ENCODE assay signal across 35 cellular contexts in genomic region chr11:102990145-102990544, GRCh38. TPM values are rescaled to one million over a fixed set of nuclear protein-coding genes. Genes with fewer than 3 reads are reported as not detected.
"Had no signal": no experiment of that assay in that cellular context is flagged by ENCODE, and none has a peak within 500 bp of the region (broad histone marks: within the 10 kb centered on the region; RNA-seq: fewer than 3 reads in every experiment).

No MANE protein-coding gene starts in this region.

- H3K4me1 Mint-ChIP-seq: activated naive CD4-positive, alpha-beta T cell treated with anti-CD3 and anti-CD28 coated beads, Interleukin-2, amount 10 ng/mL, durations not matched to agents 7 days and 5 days; activated naive CD8-positive, alpha-beta T cell treated with anti-CD3 and anti-CD28 coated beads, Interleukin-2, amount 10 ng/mL, durations not matched to agents 7 days and 5 days; central memory CD8-positive, alpha-beta T cell; immature natural killer cell; memory B cell; neural crest cell; stimulated activated memory B cell treated with anti-CD40 and anti-IgM and Interleukin-4, amounts not matched to agents 10 μg/mL and 1 μg/mL and 100 μg/mL, for 72 hours; stimulated activated naive CD8-positive, alpha-beta T cell treated with anti-CD3 and anti-CD28 coated beads, Interleukin-15, amount 100 ng/mL, for 72 hours had no signal

- H3K27ac Mint-ChIP-seq: activated naive CD4-positive, alpha-beta T cell treated with anti-CD3 and anti-CD28 coated beads, Interleukin-2, amount 10 ng/mL, durations not matched to agents 7 days and 5 days; activated naive CD8-positive, alpha-beta T cell treated with anti-CD3 and anti-CD28 coated beads, Interleukin-2, amount 10 ng/mL, durations not matched to agents 7 days and 5 days; activated T-helper 1 cell treated with anti-CD3 and anti-CD28 coated beads, Interleukin-12 subunit alpha, Interleukin-12 subunit beta, Interleukin-2, Interleukin-4 antibody, amounts not matched to agents 30 ng/mL and 10 ng/mL and 1 ng/mL, durations not matched to agents 14 hours and 24 hours and 36 hours; immature natural killer cell; memory B cell; stimulated activated memory B cell treated with anti-CD40 and anti-IgM and Interleukin-4, amounts not matched to agents 10 μg/mL and 1 μg/mL and 100 μg/mL, for 72 hours; T-helper 1 cell treated with Interleukin-12 subunit alpha and Interleukin-12 subunit beta and Interleukin-4 antibody, amounts not matched to agents 30 μg/mL and 1 μg/mL, for 36 hours had no signal

- DNase-seq: activated CD4-positive, alpha-beta T cell treated with anti-CD3 and anti-CD28 coated beads for 48 hours; activated CD4-positive, alpha-beta T cell treated with anti-CD3 and anti-CD28 coated beads, Interleukin-2, amount 50 U/mL, for 48 hours; activated CD8-positive, alpha-beta memory T cell treated with anti-CD3 and anti-CD28 coated beads, Interleukin-2, amount 50 U/mL, for 4 hours; activated gamma-delta T cell; activated naive CD4-positive, alpha-beta T cell treated with anti-CD3 and anti-CD28 coated beads, Interleukin-2, amount 10 ng/mL, durations not matched to agents 7 days and 5 days; activated naive CD8-positive, alpha-beta T cell treated with anti-CD3 and anti-CD28 coated beads, Interleukin-2, amount 10 ng/mL, durations not matched to agents 7 days and 5 days; activated T-cell treated with anti-CD3 and anti-CD28 coated beads, Interleukin-2, amount 50 U/mL, for 1 hour; amniotic stem cell; effector CD8-positive, alpha-beta T cell; foreskin keratinocyte; heart left ventricle; hypothalamus; immature natural killer cell; naive thymus-derived CD8-positive, alpha-beta T cell; nucleus accumbens; pancreas; retina; stimulated activated CD4-positive, alpha-beta T cell treated with anti-CD3 and anti-CD28 coated beads, Interleukin-4, amount 100 ng/mL, for 24 hours; stimulated activated naive CD8-positive, alpha-beta T cell treated with anti-CD3 and anti-CD28 coated beads, Interleukin-15, amount 100 ng/mL, for 72 hours; substantia nigra; T-helper 9 cell; upper lobe of left lung; WERI-Rb-1 had no signal

- H3K4me3 Mint-ChIP-seq: activated naive CD4-positive, alpha-beta T cell treated with anti-CD3 and anti-CD28 coated beads, Interleukin-2, amount 10 ng/mL, durations not matched to agents 7 days and 5 days; activated naive CD8-positive, alpha-beta T cell treated with anti-CD3 and anti-CD28 coated beads, Interleukin-2, amount 10 ng/mL, durations not matched to agents 7 days and 5 days; activated T-helper 1 cell treated with anti-CD3 and anti-CD28 coated beads, Interleukin-12 subunit alpha, Interleukin-12 subunit beta, Interleukin-2, Interleukin-4 antibody, amounts not matched to agents 30 ng/mL and 10 ng/mL and 1 ng/mL, durations not matched to agents 14 hours and 24 hours and 36 hours; central memory CD8-positive, alpha-beta T cell; immature natural killer cell; memory B cell; naive thymus-derived CD8-positive, alpha-beta T cell; neural crest cell; stimulated activated memory B cell treated with anti-CD40 and anti-IgM and Interleukin-4, amounts not matched to agents 10 μg/mL and 1 μg/mL and 100 μg/mL, for 72 hours; stimulated activated naive CD8-positive, alpha-beta T cell treated with anti-CD3 and anti-CD28 coated beads, Interleukin-15, amount 100 ng/mL, for 72 hours; T-helper 1 cell treated with Interleukin-12 subunit alpha and Interleukin-12 subunit beta and Interleukin-4 antibody, amounts not matched to agents 30 μg/mL and 1 μg/mL, for 36 hours had no signal

- H3K9me3 Mint-ChIP-seq: activated naive CD4-positive, alpha-beta T cell treated with anti-CD3 and anti-CD28 coated beads, Interleukin-2, amount 10 ng/mL, durations not matched to agents 7 days and 5 days; activated naive CD8-positive, alpha-beta T cell treated with anti-CD3 and anti-CD28 coated beads, Interleukin-2, amount 10 ng/mL, durations not matched to agents 7 days and 5 days; activated T-helper 1 cell treated with anti-CD3 and anti-CD28 coated beads, Interleukin-12 subunit alpha, Interleukin-12 subunit beta, Interleukin-2, Interleukin-4 antibody, amounts not matched to agents 30 ng/mL and 10 ng/mL and 1 ng/mL, durations not matched to agents 14 hours and 24 hours and 36 hours; central memory CD8-positive, alpha-beta T cell; memory B cell; naive thymus-derived CD8-positive, alpha-beta T cell; stimulated activated memory B cell treated with anti-CD40 and anti-IgM and Interleukin-4, amounts not matched to agents 10 μg/mL and 1 μg/mL and 100 μg/mL, for 72 hours; stimulated activated naive CD8-positive, alpha-beta T cell treated with anti-CD3 and anti-CD28 coated beads, Interleukin-15, amount 100 ng/mL, for 72 hours; T-helper 1 cell treated with Interleukin-12 subunit alpha and Interleukin-12 subunit beta and Interleukin-4 antibody, amounts not matched to agents 30 μg/mL and 1 μg/mL, for 36 hours had no signal

- H3K36me3 Mint-ChIP-seq: activated naive CD4-positive, alpha-beta T cell treated with anti-CD3 and anti-CD28 coated beads, Interleukin-2, amount 10 ng/mL, durations not matched to agents 7 days and 5 days; activated naive CD8-positive, alpha-beta T cell treated with anti-CD3 and anti-CD28 coated beads, Interleukin-2, amount 10 ng/mL, durations not matched to agents 7 days and 5 days; immature natural killer cell; memory B cell; naive thymus-derived CD8-positive, alpha-beta T cell; stimulated activated memory B cell treated with anti-CD40 and anti-IgM and Interleukin-4, amounts not matched to agents 10 μg/mL and 1 μg/mL and 100 μg/mL, for 72 hours had no signal

- ATAC-seq: activated CD4-positive, CD25-positive, alpha-beta regulatory T cell treated with anti-CD3 and anti-CD28 coated beads, Interleukin-2, amount 50 U/mL, for 24 hours; foreskin keratinocyte; heart left ventricle; naive thymus-derived CD8-positive, alpha-beta T cell; pancreas; sciatic nerve; stimulated activated memory B cell treated with anti-CD40 and anti-IgM and Interleukin-4, amounts not matched to agents 10 μg/mL and 1 μg/mL and 100 μg/mL, for 72 hours had no signal

RNA-seq across cellular contexts. Expression of gene MMP13, which starts 34.6 kb away (rescaled TPM):
- total RNA-seq: activated CD8-positive, alpha-beta memory T cell treated with anti-CD3 and anti-CD28 coated beads for 36 hours; activated naive CD8-positive, alpha-beta T cell treated with anti-CD3 and anti-CD28 coated beads, Interleukin-2, amount 10 ng/mL, durations not matched to agents 7 days and 5 days; activated T-helper 1 cell treated with anti-CD3 and anti-CD28 coated beads, Interleukin-12 subunit alpha, Interleukin-12 subunit beta, Interleukin-2, Interleukin-4 antibody, amounts not matched to agents 30 ng/mL and 10 ng/mL and 1 ng/mL, durations not matched to agents 14 hours and 24 hours and 36 hours; breast epithelium; dermis microvascular lymphatic vessel endothelial cell; fibroblast of lung; foreskin keratinocyte; heart left ventricle; naive thymus-derived CD8-positive, alpha-beta T cell; neural crest cell; sciatic nerve had no signal
